29 cellular contexts compared by ENCODE assay signal in genomic region chr5:157907479-157907878, GRCh38.
"Had no signal": no experiment of that assay in that cellular context is flagged by ENCODE, and none has a peak within 500 bp of the region (broad histone marks: within the 10 kb centered on the region; RNA-seq: fewer than 3 reads in every experiment).

No MANE protein-coding gene starts in this region.

- H3K4me3 Mint-ChIP-seq: natural killer cell; nephron; neural progenitor cell; stimulated activated effector memory CD8-positive, alpha-beta T cell treated with anti-CD3 and anti-CD28 coated beads, Interleukin-12 subunit alpha, Interleukin-12 subunit beta, amount 100 ng/mL, for 72 hours; stimulated activated naive B cell treated with anti-CD40 and anti-IgM and Interleukin-4, amounts not matched to agents 10 μg/mL and 1 μg/mL and 100 μg/mL, for 72 hours; stimulated activated naive CD8-positive, alpha-beta T cell treated with anti-CD3 and anti-CD28 coated beads, Interleukin-15, Interleukin-2, amounts not matched to agents 100 ng/mL and 50 ng/mL, for 24 hours had no signal

- H3K9me3 Mint-ChIP-seq: natural killer cell; nephron; neural progenitor cell; stimulated activated effector memory CD8-positive, alpha-beta T cell treated with anti-CD3 and anti-CD28 coated beads, Interleukin-12 subunit alpha, Interleukin-12 subunit beta, amount 100 ng/mL, for 72 hours; stimulated activated naive CD8-positive, alpha-beta T cell treated with anti-CD3 and anti-CD28 coated beads, Interleukin-15, Interleukin-2, amounts not matched to agents 100 ng/mL and 50 ng/mL, for 24 hours had no signal

- H3K27me3 Mint-ChIP-seq: progenitor cell of endocrine pancreas; stimulated activated naive B cell treated with anti-CD40 and anti-IgM and Interleukin-4, amounts not matched to agents 10 μg/mL and 1 μg/mL and 100 μg/mL, for 72 hours; stimulated activated naive CD8-positive, alpha-beta T cell treated with anti-CD3 and anti-CD28 coated beads, Interleukin-15, Interleukin-2, amounts not matched to agents 100 ng/mL and 50 ng/mL, for 24 hours had no signal

- H3K27ac Mint-ChIP-seq: natural killer cell; nephron; neural progenitor cell; progenitor cell of endocrine pancreas; stimulated activated effector memory CD8-positive, alpha-beta T cell treated with anti-CD3 and anti-CD28 coated beads, Interleukin-12 subunit alpha, Interleukin-12 subunit beta, amount 100 ng/mL, for 72 hours; stimulated activated naive B cell treated with anti-CD40 and anti-IgM and Interleukin-4, amounts not matched to agents 10 μg/mL and 1 μg/mL and 100 μg/mL, for 72 hours; stimulated activated naive CD8-positive, alpha-beta T cell treated with anti-CD3 and anti-CD28 coated beads, Interleukin-15, Interleukin-2, amounts not matched to agents 100 ng/mL and 50 ng/mL, for 24 hours had no signal

- ATAC-seq: natural killer cell; psoas muscle; right cardiac atrium; right lobe of liver; stimulated activated effector memory CD8-positive, alpha-beta T cell treated with anti-CD3 and anti-CD28 coated beads, Interleukin-12 subunit alpha, Interleukin-12 subunit beta, amount 100 ng/mL, for 72 hours; stimulated activated naive B cell treated with anti-CD40 and anti-IgM and Interleukin-4, amounts not matched to agents 10 μg/mL and 1 μg/mL and 100 μg/mL, for 72 hours had no signal

- H3K9me3 ChIP-seq: ovary, psoas muscle, right lobe of liver, sigmoid colon, stomach, thoracic aorta, thyroid gland, tibial nerve, upper lobe of left lung, vagina had no signal

- H3K36me3 ChIP-seq: neural progenitor cell, ovary, right lobe of liver, sigmoid colon, stomach, thoracic aorta, thyroid gland, tibial nerve, upper lobe of left lung, vagina had no signal

- FAIRE-seq: small intestine, urothelium cell line had no signal

- H3K79me2 ChIP-seq: parathyroid adenoma had no signal

- H3K4me3 ChIP-seq: neural progenitor cell, ovary, psoas muscle, right lobe of liver, sigmoid colon, stomach, thoracic aorta, thyroid gland, tibial nerve, upper lobe of left lung, vagina had no signal

- H2AFZ ChIP-seq: neural progenitor cell, parathyroid adenoma had no signal

- H3K4me1 ChIP-seq: right lobe of liver, vagina had no signal

- H3K4me1 Mint-ChIP-seq: natural killer cell; nephron; stimulated activated effector memory CD8-positive, alpha-beta T cell treated with anti-CD3 and anti-CD28 coated beads, Interleukin-12 subunit alpha, Interleukin-12 subunit beta, amount 100 ng/mL, for 72 hours had no signal

- H3K27ac ChIP-seq: neural progenitor cell, ovary, parathyroid adenoma, psoas muscle, right lobe of liver, sigmoid colon, stomach, thoracic aorta, thyroid gland, tibial nerve, upper lobe of left lung, vagina had no signal

- DNase-seq: natural killer cell; occipital lobe; ovary; posterior cingulate gyrus; psoas muscle; right cardiac atrium; right lobe of liver; sigmoid colon; small intestine; stimulated activated CD4-positive, alpha-beta T cell treated with anti-CD3 and anti-CD28 coated beads, Interleukin-15, amount 100 ng/mL, for 24 hours; stimulated activated CD4-positive, alpha-beta T cell treated with anti-CD3 and anti-CD28 coated beads, Interleukin-2, amount 100 ng/mL, for 24 hours; stimulated activated CD4-positive, alpha-beta T cell treated with anti-CD3 and anti-CD28 coated beads, Interleukin-2, amount 100 ng/mL, for 48 hours; stimulated activated CD4-positive, alpha-beta T cell treated with anti-CD3 and anti-CD28 coated beads, Interleukin-4, amount 100 ng/mL, for 24 hours; stimulated activated naive B cell treated with anti-CD40 and anti-IgM and Interleukin-4, amounts not matched to agents 10 μg/mL and 1 μg/mL and 100 μg/mL, for 72 hours; stimulated activated naive CD4-positive, alpha-beta T cell treated with Interleukin-2 at 50 U/mL for 16 hours; stomach; thyroid gland; trophoblast cell; upper lobe of left lung had no signal

- H3K9ac ChIP-seq: neural progenitor cell, parathyroid adenoma had no signal

- H3K36me3 Mint-ChIP-seq: natural killer cell; neural progenitor cell; stimulated activated effector memory CD8-positive, alpha-beta T cell treated with anti-CD3 and anti-CD28 coated beads, Interleukin-12 subunit alpha, Interleukin-12 subunit beta, amount 100 ng/mL, for 72 hours had no signal

- H3K4me2 ChIP-seq: neural progenitor cell had no signal

- H3K27me3 ChIP-seq: neural progenitor cell, ovary, right lobe of liver, sigmoid colon, stomach, thyroid gland, tibial nerve, upper lobe of left lung, vagina had no signal
